In the genomic region with DNA sequence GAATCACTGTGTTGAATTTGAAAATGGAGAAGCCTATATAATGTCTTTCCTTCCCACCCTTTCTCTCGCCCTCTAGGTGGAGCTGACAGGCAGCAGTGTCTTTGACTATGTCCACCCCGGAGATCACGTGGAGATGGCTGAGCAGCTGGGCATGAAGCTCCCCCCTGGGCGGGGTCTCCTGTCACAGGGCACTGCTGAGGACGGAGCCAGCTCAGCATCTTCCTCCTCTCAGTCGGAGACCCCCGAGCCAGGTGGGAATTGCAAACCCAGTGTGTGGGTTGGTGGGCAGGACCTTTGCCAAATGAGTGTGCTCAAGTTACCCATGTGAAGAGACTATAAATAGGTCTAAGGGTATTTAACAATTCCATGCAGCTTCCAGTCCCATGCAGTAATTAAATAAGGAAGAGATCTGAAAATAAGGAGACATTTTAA, we compare ENCODE assay signal across 9 cellular contexts.
A peak's percentile ranks its signal among the peaks of the same experiment; 100 is the strongest.
DNase-seq lines count a peak whose midpoint lies in the region; ATAC-seq and TF ChIP-seq lines count a peak whose summit lies in the region.
"Had no signal": no experiment of that assay in that cellular context is flagged by ENCODE, and none has a peak within 500 bp of the region (broad histone marks: within the 10 kb centered on the region; RNA-seq: fewer than 3 reads in every experiment).

No MANE protein-coding gene starts in this region.

- POLR2A ChIA-PET in activated CD8-positive, alpha-beta T cell treated with anti-CD3 and anti-CD28 coated beads for 36 hours (lab: Charles Lee) = no interaction called here

- H3K4me3 Mint-ChIP-seq in activated CD8-positive, alpha-beta T cell treated with anti-CD3 and anti-CD28 coated beads for 36 hours = no peak overlapping the region
- H3K4me3 Mint-ChIP-seq in activated T-cell treated with anti-CD3 and anti-CD28 coated beads, Interleukin-2, amount 50 U/mL, for 72 hours = no peak overlapping the region
- H3K4me3 Mint-ChIP-seq in activated T-helper 17 cell treated with anti-CD3 and anti-CD28 coated beads, Interleukin-2, amount 50 U/mL, for 72 hours = no peak overlapping the region
- H3K4me3 Mint-ChIP-seq: activated T-cell treated with anti-CD3 and anti-CD28 coated beads, Interleukin-2, amount 50 U/mL, for 4 hours had no signal

- no peaks in the 10 kb centered on the region for H3K36me3 Mint-ChIP-seq in activated CD8-positive, alpha-beta T cell treated with anti-CD3 and anti-CD28 coated beads for 36 hours (ENCODE audit: low read depth)
- H3K36me3 Mint-ChIP-seq in activated T-cell treated with anti-CD3 and anti-CD28 coated beads, Interleukin-2, amount 50 U/mL, for 72 hours (ENCODE audit: insufficient read depth in 2 of 2) = no peaks in the 10 kb centered on the region
- H3K36me3 Mint-ChIP-seq in activated T-helper 17 cell treated with anti-CD3 and anti-CD28 coated beads, Interleukin-2, amount 50 U/mL, for 72 hours (ENCODE audit: low read depth) = no peaks in the 10 kb centered on the region

- H3K4me1 Mint-ChIP-seq in activated CD8-positive, alpha-beta T cell treated with anti-CD3 and anti-CD28 coated beads for 36 hours (ENCODE audit: low read depth) = no peaks in the 10 kb centered on the region
- no peaks in the 10 kb centered on the region for H3K4me1 Mint-ChIP-seq in activated T-cell treated with anti-CD3 and anti-CD28 coated beads, Interleukin-2, amount 50 U/mL, for 72 hours (ENCODE audit: low read depth)
- no peaks in the 10 kb centered on the region for H3K4me1 Mint-ChIP-seq in activated T-helper 17 cell treated with anti-CD3 and anti-CD28 coated beads, Interleukin-2, amount 50 U/mL, for 72 hours

- no peak for ATAC-seq in activated CD8-positive, alpha-beta T cell treated with anti-CD3 and anti-CD28 coated beads for 36 hours
- no peak for ATAC-seq in activated T-cell treated with anti-CD3 and anti-CD28 coated beads, Interleukin-2, amount 50 U/mL, for 72 hours (replicated peaks in 1 of 2)
- ATAC-seq in activated T-helper 17 cell treated with anti-CD3 and anti-CD28 coated beads, Interleukin-2, amount 50 U/mL, for 72 hours (replicated peaks) = no peak

- H3K27me3 Mint-ChIP-seq in activated CD8-positive, alpha-beta T cell treated with anti-CD3 and anti-CD28 coated beads for 36 hours = no peaks in the 10 kb centered on the region
- H3K27me3 Mint-ChIP-seq in activated T-cell treated with anti-CD3 and anti-CD28 coated beads, Interleukin-2, amount 50 U/mL, for 72 hours (ENCODE audit: low read depth) = peaks cover 7% of the 10 kb centered on the region
- H3K27me3 Mint-ChIP-seq in activated T-helper 17 cell treated with anti-CD3 and anti-CD28 coated beads, Interleukin-2, amount 50 U/mL, for 72 hours = peaks cover 12% of the 10 kb centered on the region

- no peaks in the 10 kb centered on the region for H3K9me3 Mint-ChIP-seq in activated CD8-positive, alpha-beta T cell treated with anti-CD3 and anti-CD28 coated beads for 36 hours
- H3K9me3 Mint-ChIP-seq in activated T-cell treated with anti-CD3 and anti-CD28 coated beads, Interleukin-2, amount 50 U/mL, for 72 hours = peaks cover 0 to 2% of the 10 kb centered on the region in 2 donors
- H3K9me3 Mint-ChIP-seq in activated T-helper 17 cell treated with anti-CD3 and anti-CD28 coated beads, Interleukin-2, amount 50 U/mL, for 72 hours = no peaks in the 10 kb centered on the region
- H3K9me3 Mint-ChIP-seq: activated T-cell treated with anti-CD3 and anti-CD28 coated beads, Interleukin-2, amount 50 U/mL, for 4 hours had no signal

- TF ChIP-seq CTCF in activated CD8-positive, alpha-beta T cell treated with anti-CD3 and anti-CD28 coated beads for 36 hours (IDR thresholded peaks at IDR 0.05) = no peak

- intact Hi-C loops in activated CD8-positive, alpha-beta T cell treated with anti-CD3 and anti-CD28 coated beads for 36 hours (cut with micrococcal nuclease) = no loop called here

- peak; percentile 21 for DNase-seq in NCI-H510A (lab: John Stamatoyannopoulos, UW)
- DNase-seq in NCI-H510A treated with DMSO at 0.1 percent for 48 hours (lab: John Stamatoyannopoulos, UW) = no peak
- DNase-seq in NCI-H1105 treated with DMSO at 0.1 percent for 48 hours (lab: John Stamatoyannopoulos, UW) = peak; percentile 35
- peak in 44 of 56 donors; percentile 3 to 70 (median 24) for DNase-seq in amygdala (lab: John Stamatoyannopoulos, UW)
- DNase-seq in iPS-NIHi11 (ENCODE audit: low spot score) = peak; percentile 66
- no peak for DNase-seq in activated CD8-positive, alpha-beta T cell treated with anti-CD3 and anti-CD28 coated beads for 36 hours
- DNase-seq in activated T-cell treated with anti-CD3 and anti-CD28 coated beads, Interleukin-2, amount 50 U/mL, for 72 hours = no peak
- DNase-seq: activated T-cell treated with anti-CD3 and anti-CD28 coated beads, Interleukin-2, amount 50 U/mL, for 4 hours had no signal

- H3K27ac Mint-ChIP-seq in activated CD8-positive, alpha-beta T cell treated with anti-CD3 and anti-CD28 coated beads for 36 hours = no peak overlapping the region
- no peak overlapping the region for H3K27ac Mint-ChIP-seq in activated T-cell treated with anti-CD3 and anti-CD28 coated beads, Interleukin-2, amount 50 U/mL, for 72 hours
- no peak overlapping the region for H3K27ac Mint-ChIP-seq in activated T-helper 17 cell treated with anti-CD3 and anti-CD28 coated beads, Interleukin-2, amount 50 U/mL, for 72 hours

- CTCF ChIA-PET in activated CD8-positive, alpha-beta T cell treated with anti-CD3 and anti-CD28 coated beads for 36 hours (lab: Charles Lee) = no interaction called here

Comparison
In these comparisons a context has a peak if more than half of its experiments do, and no peak if none do; other contexts are left out.
1. DNase-seq: peak in NCI-H510A (single experiment), NCI-H1105 treated with DMSO at 0.1 percent for 48 hours (single experiment), amygdala (44 of 56) and iPS-NIHi11 (single experiment); none in NCI-H510A treated with DMSO at 0.1 percent for 48 hours (single experiment), activated CD8-positive, alpha-beta T cell treated with anti-CD3 and anti-CD28 coated beads for 36 hours (single experiment) and activated T-cell treated with anti-CD3 and anti-CD28 coated beads, Interleukin-2, amount 50 U/mL, for 72 hours (0 of 2).